27 cellular contexts compared by ENCODE assay signal in the genomic region with DNA sequence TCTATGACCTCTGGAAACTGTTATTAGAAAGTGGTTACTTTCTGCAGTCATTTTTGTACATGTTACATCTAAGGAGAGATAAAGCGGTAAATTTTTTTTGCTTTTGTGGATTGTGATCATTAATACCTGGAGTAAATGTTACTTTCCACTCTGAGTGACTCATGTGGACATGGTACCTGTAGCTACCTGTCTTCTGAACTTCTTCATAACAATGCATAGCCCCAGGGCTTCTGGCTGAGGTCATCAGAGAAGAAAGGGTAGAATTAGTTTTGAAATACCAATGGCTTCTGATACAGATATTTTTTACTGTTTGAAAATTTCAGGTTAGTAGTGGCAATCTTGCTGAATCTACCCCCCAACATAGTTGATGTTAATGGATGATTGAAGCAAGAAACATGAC.
"Had no signal": no experiment of that assay in that cellular context is flagged by ENCODE, and none has a peak within 500 bp of the region (broad histone marks: within the 10 kb centered on the region; RNA-seq: fewer than 3 reads in every experiment).

No MANE protein-coding gene starts in this region.

- H3K36me3 ChIP-seq: cardiac muscle cell had no signal

- H3K27ac ChIP-seq: cardiac muscle cell had no signal

- H3K4me3 ChIP-seq: cardiac muscle cell, K562 had no signal

- ATAC-seq: activated T-helper 17 cell treated with anti-CD3 and anti-CD28 coated beads, Interleukin-2, amount 50 U/mL, for 72 hours; K562; T-cell had no signal

- H3K27me3 ChIP-seq: cardiac muscle cell had no signal

- DNase-seq: activated B cell treated with CpG ODN at 0.5 μM for 24 hours; activated CD4-positive, alpha-beta memory T cell treated with anti-CD3 and anti-CD28 coated beads, Interleukin-2, amount 10 ng/mL, durations not matched to agents 7 days and 5 days; activated CD4-positive, alpha-beta T cell treated with anti-CD3 and anti-CD28 coated beads for 1 hour; activated CD4-positive, alpha-beta T cell treated with anti-CD3 and anti-CD28 coated beads, Interleukin-2, amount 50 U/mL, for 1 hour; activated gamma-delta T cell; activated naive CD4-positive, alpha-beta T cell treated with anti-CD3 and anti-CD28 coated beads for 36 hours; activated T-cell treated with anti-CD3 and anti-CD28 coated beads for 4 hours; activated T-cell treated with anti-CD3 and anti-CD28 coated beads, Interleukin-2, amount 50 U/mL, for 48 hours; amygdala; Karpas-422; NCI-H1105 treated with DMSO at 0.1 percent for 48 hours; NCI-H146; NCI-H187 treated with DMSO at 0.1 percent for 48 hours; NCI-H2081 treated with DMSO at 0.1 percent for 48 hours; NCI-H2171; NCI-H345; NCI-H510A; NCI-H526 treated with DMSO at 0.1 percent for 48 hours; NK-92 treated with Interleukin-12 subunit alpha and Interleukin-12 subunit beta, amount 100 ng/mL, for 24 hours; OCI-M1; SIG-M5; T-cell; T-helper 2 cell; T1000 had no signal
